29 cellular contexts compared by ENCODE assay signal in the genomic region with DNA sequence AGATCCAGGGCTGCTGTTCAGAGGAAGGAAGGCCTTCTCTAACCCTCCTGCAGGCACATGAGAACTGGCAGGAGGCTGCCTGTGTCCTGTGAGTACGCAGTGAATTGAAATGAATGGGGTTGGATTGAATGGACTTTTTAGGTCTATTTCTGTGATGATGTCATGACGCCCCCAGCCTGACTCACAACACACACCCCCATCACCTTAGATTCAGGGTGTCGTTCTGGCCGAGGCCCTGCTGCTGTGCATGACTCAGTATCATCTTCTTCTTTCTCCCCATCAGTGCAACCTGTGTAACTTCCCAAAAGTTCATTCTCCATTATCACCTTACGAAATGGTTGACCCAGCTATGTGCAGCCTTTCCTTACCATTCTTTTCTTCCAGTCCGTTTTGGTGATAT. TPM values are rescaled to one million over a fixed set of nuclear protein-coding genes. Genes with fewer than 3 reads are reported as not detected.
"Had no signal": no experiment of that assay in that cellular context is flagged by ENCODE, and none has a peak within 500 bp of the region (broad histone marks: within the 10 kb centered on the region; RNA-seq: fewer than 3 reads in every experiment).

No MANE protein-coding gene starts in this region.

- H3K36me3 Mint-ChIP-seq: activated naive CD4-positive, alpha-beta T cell treated with anti-CD3 and anti-CD28 coated beads, Interleukin-2, amount 50 U/mL, for 24 hours had no signal

- DNase-seq: activated CD4-positive, alpha-beta T cell treated with anti-CD3 and anti-CD28 coated beads, Interleukin-2, amount 10 ng/mL, durations not matched to agents 24 days and 14 days; activated CD8-positive, alpha-beta memory T cell treated with anti-CD3 and anti-CD28 coated beads for 24 hours; activated gamma-delta T cell treated with Interleukin-2 at 50 U/mL for 16 hours; anterior cingulate cortex; cerebellar nuclear complex; colonic mucosa; effector memory CD4-positive, alpha-beta T cell; erythroblast; gastrocnemius medialis; glutamatergic neuron; islet precursor cell; left ventricle myocardium inferior; mucosa of descending colon; retina; sigmoid colon; small intestine; stomach; T-helper 2 cell; thyroid gland; upper lobe of left lung had no signal

- H3K4me1 Mint-ChIP-seq: activated CD4-positive, alpha-beta T cell treated with anti-CD3 and anti-CD28 coated beads, Interleukin-2, amount 10 ng/mL, durations not matched to agents 24 days and 14 days; activated naive CD4-positive, alpha-beta T cell treated with anti-CD3 and anti-CD28 coated beads, Interleukin-2, amount 50 U/mL, for 24 hours had no signal

- H3K27ac Mint-ChIP-seq: activated CD4-positive, alpha-beta T cell treated with anti-CD3 and anti-CD28 coated beads, Interleukin-2, amount 10 ng/mL, durations not matched to agents 24 days and 14 days; activated naive CD4-positive, alpha-beta T cell treated with anti-CD3 and anti-CD28 coated beads, Interleukin-2, amount 50 U/mL, for 24 hours; nephron; WTC11 had no signal

- H3K9me3 Mint-ChIP-seq: activated CD4-positive, alpha-beta T cell treated with anti-CD3 and anti-CD28 coated beads, Interleukin-2, amount 10 ng/mL, durations not matched to agents 24 days and 14 days; nephron had no signal

- ATAC-seq: gastrocnemius medialis, mucosa of descending colon, WTC11 had no signal

- H3K4me3 Mint-ChIP-seq: activated CD4-positive, alpha-beta T cell treated with anti-CD3 and anti-CD28 coated beads, Interleukin-2, amount 10 ng/mL, durations not matched to agents 24 days and 14 days; activated naive CD4-positive, alpha-beta T cell treated with anti-CD3 and anti-CD28 coated beads, Interleukin-2, amount 50 U/mL, for 24 hours; nephron; WTC11 had no signal

RNA-seq across cellular contexts. Expression of a gene that starts 5.4 kb away (rescaled TPM):
- total RNA-seq: activated CD4-positive, alpha-beta T cell treated with anti-CD3 and anti-CD28 coated beads, Interleukin-2, amount 10 ng/mL, durations not matched to agents 24 days and 14 days; dermis microvascular lymphatic vessel endothelial cell; gastrocnemius medialis; left ventricle myocardium inferior; mesenteric fat pad; myocyte; sigmoid colon; thyroid gland; vagina had no signal

RNA-seq across cellular contexts. Expression of a gene that starts 33.4 kb away (rescaled TPM):
- total RNA-seq: activated CD4-positive, alpha-beta T cell treated with anti-CD3 and anti-CD28 coated beads, Interleukin-2, amount 10 ng/mL, durations not matched to agents 24 days and 14 days; colonic mucosa; dermis microvascular lymphatic vessel endothelial cell; mesenteric fat pad; mucosa of descending colon; osteocyte; sigmoid colon; SJSA1; thyroid gland; vagina; WTC11 had no signal
